Comparison of ENCODE assay signal across 11 cellular contexts in the genomic region with DNA sequence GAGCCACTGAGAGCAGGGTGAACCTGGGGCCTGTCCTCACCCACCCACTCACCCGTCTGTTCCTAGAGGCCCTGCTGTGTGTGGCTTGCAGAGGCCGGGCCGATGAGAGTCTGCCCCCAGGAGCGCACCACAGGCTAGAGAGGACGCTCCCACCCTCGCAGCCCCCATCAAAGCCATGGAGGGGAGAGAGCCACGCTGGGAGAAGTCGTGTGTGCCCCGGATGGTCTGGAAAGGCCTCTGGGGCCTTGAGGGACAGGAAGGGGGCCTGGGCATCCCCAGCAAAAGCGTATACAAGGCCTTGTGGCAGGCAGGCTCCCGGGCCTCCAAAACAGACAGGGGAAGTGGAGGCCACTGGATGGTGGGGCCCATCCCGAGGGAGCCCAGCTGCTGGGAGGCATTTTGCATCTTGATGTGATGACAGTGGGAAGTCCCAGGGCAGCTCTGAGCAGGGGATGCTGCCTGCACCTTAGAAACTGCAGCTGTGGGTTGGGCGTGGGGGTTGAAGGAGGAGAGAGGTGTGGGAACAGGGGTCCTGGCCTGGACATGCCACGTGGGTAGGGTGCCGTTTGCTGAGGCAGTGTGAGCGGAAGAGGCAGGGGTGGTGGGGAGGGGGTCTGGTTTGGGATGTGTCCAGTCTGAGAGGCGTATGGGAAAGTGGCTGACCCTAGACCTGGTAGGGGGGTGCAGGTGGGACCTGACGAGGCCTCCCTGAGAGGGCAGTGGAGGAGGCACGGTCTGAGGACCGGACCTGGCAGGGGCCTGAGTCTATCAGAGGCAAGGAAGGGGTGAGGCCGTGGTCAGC. TPM values are rescaled to one million over a fixed set of nuclear protein-coding genes. Genes with fewer than 3 reads are reported as not detected.
A peak's percentile ranks its signal among the peaks of the same experiment; 100 is the strongest.
DNase-seq lines count a peak whose midpoint lies in the region; ATAC-seq, FAIRE-seq and TF ChIP-seq lines count a peak whose summit lies in the region.
"Had no signal": no experiment of that assay in that cellular context is flagged by ENCODE, and none has a peak within 500 bp of the region (broad histone marks: within the 10 kb centered on the region; RNA-seq: fewer than 3 reads in every experiment).

No MANE protein-coding gene starts in this region.

- no peak overlapping the region for H2AFZ ChIP-seq in H1 (ENCODE audit: low read length)

- no peak for TF ChIP-seq POLR2A in H1 (IDR thresholded peaks at IDR 0.05; ENCODE audit: control extremely low read depth in 1 of 2, low read depth in 2 of 2, low read length in 2 of 2)

- H3K9me3 Mint-ChIP-seq in activated CD4-positive, alpha-beta T cell treated with anti-CD3 and anti-CD28 coated beads for 36 hours (ENCODE audit: low read depth) = no peaks in the 10 kb centered on the region
- H3K9me3 Mint-ChIP-seq in progenitor cell of endocrine pancreas (ENCODE audit: low read depth) = no peaks in the 10 kb centered on the region

- no peak overlapping the region for H3K4me3 Mint-ChIP-seq in activated CD4-positive, alpha-beta T cell treated with anti-CD3 and anti-CD28 coated beads for 36 hours
- H3K4me3 Mint-ChIP-seq in progenitor cell of endocrine pancreas (ENCODE audit: low read depth) = no peak overlapping the region

- no peak for TF ChIP-seq RAD21 in H1 (IDR thresholded peaks at IDR 0.05 in 1 of 2, conservative IDR thresholded peaks at IDR 0.05 in 1 of 2; ENCODE audit: low read depth in 2 of 2, low read length in 2 of 2)

- peak overlapping the region; percentile 90 for H3K27ac ChIP-seq in H1 (ENCODE audit: low read depth, low read length)

- ATAC-seq in activated CD4-positive, alpha-beta T cell treated with anti-CD3 and anti-CD28 coated beads for 36 hours = peak; percentile 82
- ATAC-seq in GM21381 (IDR thresholded peaks at IDR 0.05; ENCODE audit: unreplicated experiment) (no peak), GM18868 (IDR thresholded peaks at IDR 0.05; ENCODE audit: unreplicated experiment) (no peak)

- CTCF ChIA-PET in activated CD4-positive, alpha-beta T cell treated with anti-CD3 and anti-CD28 coated beads for 36 hours (lab: Charles Lee) = no interaction called here
- CTCF ChIA-PET in H1 (lab: Charles Lee; ENCODE audit: partially characterized antibody) = interaction anchor here (0.8 to 2.9 kb wide), 11 partner anchors 9 to 440 kb away, joined by 3 to 8 read pairs (median 3); no protein-coding TSS in a partner anchor

- peak overlapping the region; percentile 97 for H3K18ac ChIP-seq in H1 (ENCODE audit: extremely low read depth, low read length)

- H3K27me3 ChIP-seq in H1 (replicated peaks in 1 of 4; ENCODE audit: control insufficient read depth in 3 of 4, extremely low read depth in 1 of 4, insufficient read depth in 3 of 4, low read length in 3 of 4) = no peaks in the 10 kb centered on the region

- peak overlapping the region; percentile 80 for H3K56ac ChIP-seq in H1 (replicated peaks; ENCODE audit: insufficient read length, low read depth, low read length)

- peak overlapping the region; percentile 86 for H4K91ac ChIP-seq in H1 (replicated peaks; ENCODE audit: insufficient read length, low read length)

- peak overlapping the region; percentile 50 for H3K14ac ChIP-seq in H1 (ENCODE audit: insufficient read length)

- TF ChIP-seq CTCF in H1 (IDR thresholded peaks at IDR 0.05; ENCODE audit: control extremely low read depth in 1 of 3, insufficient read depth in 1 of 3, low read depth in 1 of 3, low read length in 3 of 3) = no peak
- no peak for TF ChIP-seq CTCF in progenitor cell of endocrine pancreas (IDR thresholded peaks at IDR 0.05; ENCODE audit: unreplicated experiment)

- peak overlapping the region; percentile 92 for H2BK12ac ChIP-seq in H1 (ENCODE audit: low read depth, low read length)

- no peak for TF ChIP-seq EP300 in H1 (IDR thresholded peaks at IDR 0.05; ENCODE audit: borderline replicate concordance in 1 of 2, low read depth in 2 of 2, low read length in 2 of 2)

- peak overlapping the region; percentile 97 for H2BK5ac ChIP-seq in H1 (ENCODE audit: low read depth, low read length)

- peaks cover 3 to 50% (median 36%) of the 10 kb centered on the region in 4 experiments for H3K4me1 ChIP-seq in H1 (replicated peaks in 1 of 4; ENCODE audit: control insufficient read depth in 3 of 4, insufficient read depth in 4 of 4, low read length in 3 of 4)

- peak overlapping the region; percentile 92 for H2BK20ac ChIP-seq in H1 (ENCODE audit: low read length)

- H3K79me2 ChIP-seq in H1 (ENCODE audit: control insufficient read depth in 1 of 2, insufficient read depth in 2 of 2, low read length in 2 of 2) = no peaks in the 10 kb centered on the region

- H3K9me3 ChIP-seq in H1 (ENCODE audit: insufficient read depth in 2 of 2, low read depth in 1 of 2, low read length in 1 of 2) = peaks cover 0 to 3% of the 10 kb centered on the region in 2 experiments; a peak in 1 of 4 replicates

- H3K27me3 Mint-ChIP-seq in activated CD4-positive, alpha-beta T cell treated with anti-CD3 and anti-CD28 coated beads for 36 hours = no peaks in the 10 kb centered on the region
- peaks cover 6% of the 10 kb centered on the region for H3K27me3 Mint-ChIP-seq in progenitor cell of endocrine pancreas

- 40% methylated on average over 21 of the region's 21 CpGs; no CpG with 5 or more reads in 1 of the 2 experiments for WGBS in H1 (ENCODE audit: extremely low coverage in 1 of 2, insufficient coverage in 1 of 2, insufficient read length in 1 of 2, insufficient replicate concordance in 2 of 2, low coverage in 1 of 2, low lambda C conversion rate in 2 of 2, missing lambda C conversion rate in 1 of 2), 2 experiments

- peak overlapping the region; percentile 60 for H3K27ac Mint-ChIP-seq in activated CD4-positive, alpha-beta T cell treated with anti-CD3 and anti-CD28 coated beads for 36 hours
- H3K27ac Mint-ChIP-seq in progenitor cell of endocrine pancreas = peak overlapping the region; percentile 82

- peak overlapping the region; percentile 89 for H2BK120ac ChIP-seq in H1 (replicated peaks; ENCODE audit: low read depth, low read length)

- H3K36me3 Mint-ChIP-seq in activated CD4-positive, alpha-beta T cell treated with anti-CD3 and anti-CD28 coated beads for 36 hours (ENCODE audit: low read depth) = no peaks in the 10 kb centered on the region
- no peaks in the 10 kb centered on the region for H3K36me3 Mint-ChIP-seq in progenitor cell of endocrine pancreas (ENCODE audit: insufficient read depth)

- FAIRE-seq in H1 (lab: Jason Lieb, UNC) = no peak
- FAIRE-seq: A204.1 had no signal

- H2AK5ac ChIP-seq in H1 (ENCODE audit: low read depth, low read length) = peak overlapping the region; percentile 84; the same call in 1 of the 2 replicates

- H3K23me2 ChIP-seq in H1 (ENCODE audit: low read depth, low read length) = peaks cover 10% of the 10 kb centered on the region

- peak overlapping the region in 3 of 4 experiments; percentile 12 to 50 (median 19); a peak in 4 of 8 replicates for H3K4me3 ChIP-seq in H1 (ENCODE audit: extremely low read depth in 1 of 4, insufficient read depth in 2 of 4, low read depth in 3 of 4, low read length in 4 of 4)

- peak overlapping the region; percentile 82; the same call in 1 of the 2 replicates for H2BK15ac ChIP-seq in H1 (ENCODE audit: low read length)

- intact Hi-C loops in activated CD4-positive, alpha-beta T cell treated with anti-CD3 and anti-CD28 coated beads for 36 hours (cut with DNase I, micrococcal nuclease) = no loop called here

- peak; percentile 33 for DNase-seq in activated CD4-positive, alpha-beta T cell treated with anti-CD3 and anti-CD28 coated beads for 36 hours
- DNase-seq in activated CD4-positive, alpha-beta T cell treated with anti-CD3 and anti-CD28 coated beads for 1 hour = no peak
- DNase-seq in NCI-H2171 (lab: John Stamatoyannopoulos, UW) = peak; percentile 30
- no peak for DNase-seq in H1 (ENCODE audit: low read depth in 1 of 2, low spot score in 2 of 2)
- no peak for DNase-seq in progenitor cell of endocrine pancreas (ENCODE audit: low spot score, unreplicated experiment)
- no peak for DNase-seq in iPS-NIHi7 (ENCODE audit: extremely low spot score)
- DNase-seq: GOT3, NCI-H1092 had no signal

- H3K36me3 ChIP-seq in H1 (ENCODE audit: control insufficient read depth in 2 of 4, insufficient read depth in 4 of 4, low read length in 3 of 4) = no peaks in the 10 kb centered on the region

- H3K4me1 Mint-ChIP-seq in activated CD4-positive, alpha-beta T cell treated with anti-CD3 and anti-CD28 coated beads for 36 hours = peaks cover 12% of the 10 kb centered on the region
- peaks cover 18% of the 10 kb centered on the region for H3K4me1 Mint-ChIP-seq in progenitor cell of endocrine pancreas (ENCODE audit: low read depth)

- peak overlapping the region; percentile 93 for H4K5ac ChIP-seq in H1 (ENCODE audit: insufficient read length, low read depth, low read length)

- H4K20me1 ChIP-seq in H1 (replicated peaks in 1 of 2; ENCODE audit: control insufficient read depth in 1 of 2, insufficient read depth in 2 of 2, low read length in 2 of 2) = peaks cover 0 to 2% of the 10 kb centered on the region in 2 experiments

- POLR2A ChIA-PET in activated CD4-positive, alpha-beta T cell treated with anti-CD3 and anti-CD28 coated beads for 36 hours (lab: Charles Lee) = no interaction called here
- POLR2A ChIA-PET in H1 (lab: Charles Lee; ENCODE audit: partially characterized antibody) = interaction anchor here (0.7 to 3.4 kb wide), 15 partner anchors 11 to 189 kb away, joined by 3 to 30 read pairs (median 6); partner anchors contain the start of gene NOTCH1

- peak overlapping the region; percentile 68 to 80 for H3K4me2 ChIP-seq in H1 (ENCODE audit: insufficient read depth in 1 of 2, low read depth in 2 of 2, low read length in 2 of 2)

- no peak overlapping the region for H3K23ac ChIP-seq in H1 (ENCODE audit: insufficient read length)

- H3K4ac ChIP-seq in H1 (replicated peaks; ENCODE audit: insufficient read length, low read depth, low read length) = peak overlapping the region; percentile 94

- no peaks in the 10 kb centered on the region for H3K79me1 ChIP-seq in H1 (ENCODE audit: low read depth, low read length)

- peak overlapping the region in 3 of 4 experiments; percentile 51 to 71 (median 52); a peak in 5 of 7 replicates for H3K9ac ChIP-seq in H1 (replicated peaks in 1 of 4; ENCODE audit: extremely low read depth in 1 of 4, low read depth in 3 of 4, low read length in 3 of 4)

- H4K8ac ChIP-seq in H1 (ENCODE audit: extremely low read depth, insufficient read depth, low read length) = peak overlapping the region; percentile 92

RNA-seq across cellular contexts. Expression of gene NOTCH1, which starts 43.0 kb away (rescaled TPM):
- total RNA-seq in activated CD4-positive, alpha-beta T cell treated with anti-CD3 and anti-CD28 coated beads for 36 hours = 10 to 100 TPM; 70.0 to 79.4 TPM
- 55.6 and 60.9 TPM in 2 replicates for total RNA-seq in H1 (2021; fragmentation: NEBNext Ultra II Directional; extraction: Animal tissue kit (Norgen Biotek cat#: 25700))
- polyA plus RNA-seq in H1 (2011; rRNA removed) = 6.9 and 19.9 TPM in 2 replicates
- 7.3 TPM for polyA plus RNA-seq in H1 (2011; cell fraction: cytosol; rRNA removed)
- polyA plus RNA-seq in H1 (2011; cell fraction: nucleus; rRNA removed) = 41.0 TPM
- polyA plus RNA-seq in H1 (2012, experiment 1 of 2) = 17.4 to 31.4 TPM (median 28.7 TPM) in 4 replicates
- polyA plus RNA-seq in H1 (2012, experiment 2 of 2) = 20.1 TPM
- polyA plus RNA-seq in H1 (2013, experiment 1 of 2) = 33.5 TPM
- polyA plus RNA-seq in H1 (2013, experiment 2 of 2) = 26.3 TPM
- 12.2 and 13.8 TPM in 2 replicates for polyA minus RNA-seq in H1 (2011; rRNA and poly(A)+ RNA removed)
- polyA minus RNA-seq in H1 (2011; cell fraction: cytosol; rRNA and poly(A)+ RNA removed) = 58.8 TPM
- polyA minus RNA-seq in H1 (2011; cell fraction: nucleus; rRNA and poly(A)+ RNA removed) = 41.9 TPM
- 109 and 130 TPM in 2 replicates for total RNA-seq in progenitor cell of endocrine pancreas

Comparison
In these comparisons a context has a peak if more than half of its experiments do, and no peak if none do; other contexts are left out.
1. DNase-seq: peak in activated CD4-positive, alpha-beta T cell treated with anti-CD3 and anti-CD28 coated beads for 36 hours (single experiment) and NCI-H2171 (single experiment); none in activated CD4-positive, alpha-beta T cell treated with anti-CD3 and anti-CD28 coated beads for 1 hour (single experiment), H1 (0 of 2), progenitor cell of endocrine pancreas (single experiment) and iPS-NIHi7 (single experiment).